8 cellular contexts compared by ENCODE assay signal in the genomic region with DNA sequence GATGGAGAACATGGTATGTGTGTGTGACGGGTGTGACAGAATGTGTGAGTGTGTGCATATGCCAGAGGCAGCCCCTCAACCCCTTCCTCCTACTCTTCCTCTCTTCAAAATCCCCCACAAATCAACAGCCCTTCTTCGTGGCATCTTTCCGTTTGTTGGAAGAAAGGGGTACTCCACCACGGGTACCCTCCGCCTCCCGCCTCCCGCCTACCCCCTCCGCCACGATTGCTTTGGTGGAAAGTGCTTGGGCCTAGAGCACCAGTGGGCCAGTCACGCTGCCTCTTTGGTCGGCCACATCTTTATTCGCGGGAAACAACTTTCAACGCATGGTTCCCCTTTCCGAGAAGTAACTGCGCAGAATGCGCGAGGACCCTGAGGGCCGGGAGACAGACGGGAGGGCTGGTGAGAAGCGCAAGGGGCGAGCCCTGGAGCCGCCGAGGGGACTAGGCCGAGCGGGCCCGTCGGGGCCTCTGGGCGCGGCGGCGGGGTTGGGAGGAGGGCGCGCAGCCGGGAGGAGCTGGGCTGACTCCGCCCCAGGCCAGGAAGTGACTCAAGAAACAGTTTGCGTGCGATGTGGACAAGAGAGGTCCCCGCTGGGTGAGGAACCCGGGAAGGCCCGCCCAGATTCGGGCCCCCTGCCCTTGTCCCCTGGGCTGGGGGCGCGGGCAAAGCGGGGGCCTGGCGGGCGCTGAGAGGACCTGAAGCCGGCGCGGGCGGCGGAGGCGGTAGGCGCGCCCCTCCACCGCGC. TPM values are rescaled to one million over a fixed set of nuclear protein-coding genes. Genes with fewer than 3 reads are reported as not detected.
DNase-seq lines count a peak whose midpoint lies in the region; ATAC-seq and TF ChIP-seq lines count a peak whose summit lies in the region.

A gene (minus strand): TSS at position 274 of the 748 bp plus-strand sequence. CDS start 614 bp downstream, outside the sequence.
A gene (plus strand): TSS at position 560 of the 748 bp plus-strand sequence. CDS start 777 bp downstream, outside the sequence.

- H3K9me2 ChIP-seq in DOHH2 (replicated peaks; ENCODE audit: control insufficient read depth, low read length): no peaks in the 10 kb centered on the region

- no peak for TF ChIP-seq CTCF in DOHH2 (IDR thresholded peaks at IDR 0.05; ENCODE audit: low read depth, low read length, poor library complexity, severe bottlenecking)
- TF ChIP-seq CTCF in fibroblast of villous mesenchyme (IDR thresholded peaks at IDR 0.05; ENCODE audit: insufficient read depth, low read depth, low read length): no peak
- TF ChIP-seq CTCF in neural progenitor cell (IDR thresholded peaks at IDR 0.05): no peak
- TF ChIP-seq CTCF in stomach (IDR thresholded peaks at IDR 0.05): no peak

- H3K4me1 ChIP-seq in DOHH2 (ENCODE audit: control insufficient read depth, low read length) (peaks cover 50% of the 10 kb centered on the region), neural progenitor cell (no peaks in the 10 kb centered on the region), stomach (peaks cover 63 to 88% (median 74%) of the 10 kb centered on the region in 4 donors)

- no peak for TF ChIP-seq EP300 in Ishikawa (IDR thresholded peaks at IDR 0.05; ENCODE audit: borderline replicate concordance)
- TF ChIP-seq EP300 in stomach (IDR thresholded peaks at IDR 0.05): peak; percentile 3

- H3K9ac ChIP-seq in neural progenitor cell: peak within 1 kb of the TSS; percentile 21

- H3K27me3 Mint-ChIP-seq in neural progenitor cell (ENCODE audit: insufficient read depth, low read depth): peaks cover 8% of the 10 kb centered on the region

- peaks cover 6% of the 10 kb centered on the region; the same call in 1 of the 2 replicates for H4K20me1 ChIP-seq in DOHH2 (ENCODE audit: control insufficient read depth, insufficient read depth, low read depth, low read length)
- peaks cover 22% of the 10 kb centered on the region for H4K20me1 ChIP-seq in neural progenitor cell (ENCODE audit: low read depth)

- peak within 1 kb of the TSS; percentile 60 for H2AFZ ChIP-seq in neural progenitor cell (replicated peaks)

- TF ChIP-seq POLR2A in Raji (IDR thresholded peaks at IDR 0.05; ENCODE audit: insufficient read depth, low read depth, low read length) (peak; percentile 79), stomach (IDR thresholded peaks at IDR 0.05) (peak in 2 of 4 donors; percentile 75 to 83)

- H3K9me3 ChIP-seq in DOHH2 (ENCODE audit: control insufficient read depth, insufficient read depth, low read length) (no peaks in the 10 kb centered on the region), neural progenitor cell (ENCODE audit: low read depth) (no peaks in the 10 kb centered on the region), stomach (no peaks in the 10 kb centered on the region)

- peak within 1 kb of the TSS; percentile 90 for H3K4me3 Mint-ChIP-seq in neural progenitor cell

- H3K36me3 ChIP-seq in DOHH2 (ENCODE audit: control insufficient read depth, low read length): peaks cover 33% of the 10 kb centered on the region
- no peaks in the 10 kb centered on the region for H3K36me3 ChIP-seq in neural progenitor cell
- peaks cover 23 to 34% (median 30%) of the 10 kb centered on the region in 4 donors for H3K36me3 ChIP-seq in stomach

- no peak for TF ChIP-seq RAD21 in Ishikawa (IDR thresholded peaks at IDR 0.05; ENCODE audit: low read depth)

- H3K4me2 ChIP-seq in DOHH2 (ENCODE audit: low read length) (peak within 1 kb of the TSS; percentile 94), neural progenitor cell (peak within 1 kb of the TSS; percentile 89)

- H3K36me3 Mint-ChIP-seq in neural progenitor cell: peaks cover 3% of the 10 kb centered on the region

- peaks cover 17% of the 10 kb centered on the region for H3K4me1 Mint-ChIP-seq in neural progenitor cell

- ATAC-seq in GM21717 (IDR thresholded peaks at IDR 0.05; ENCODE audit: unreplicated experiment): peak; percentile 77

- H3F3A ChIP-seq in DOHH2 (ENCODE audit: control insufficient read depth, insufficient read depth): no peaks in the 10 kb centered on the region
- H3F3A ChIP-seq in neural progenitor cell (ENCODE audit: low read depth): peaks cover 17% of the 10 kb centered on the region

- H3K27ac ChIP-seq in DOHH2 (ENCODE audit: low read depth, low read length) (peak within 1 kb of the TSS; percentile 64), neural progenitor cell (no peak within 1 kb of the TSS), stomach (peak within 1 kb of the TSS; percentile 97 to 99 (median 98))

- peak; percentile 84 for DNase-seq in activated effector memory CD4-positive, alpha-beta T cell treated with Interleukin-2 at 50 U/mL for 16 hours
- DNase-seq in fibroblast of villous mesenchyme (ENCODE audit: low read depth) (peak; percentile 93), neural progenitor cell (ENCODE audit: low spot score) (peak; percentile 89), stomach (peak; percentile 92)

- H3K27me3 ChIP-seq in DOHH2 (ENCODE audit: control insufficient read depth, low read length): no peaks in the 10 kb centered on the region
- peaks cover 33% of the 10 kb centered on the region for H3K27me3 ChIP-seq in neural progenitor cell
- H3K27me3 ChIP-seq in stomach: no peaks in the 10 kb centered on the region

- peak within 1 kb of the TSS; percentile 94 for H3K4me3 ChIP-seq in DOHH2 (ENCODE audit: low read length)
- H3K4me3 ChIP-seq in fibroblast of villous mesenchyme (ENCODE audit: low read depth, low read length): peak within 1 kb of the TSS; percentile 69
- peak within 1 kb of the TSS; percentile 68 for H3K4me3 ChIP-seq in neural progenitor cell
- H3K4me3 ChIP-seq in stomach: peak within 1 kb of the TSS; percentile 69 to 81 (median 76)

- intact Hi-C loops in stomach (cut with DNase I; ENCODE audit: low total_unique reads): loop anchor here (5.0 kb wide), 1 partner anchor 97 kb away; no protein-coding TSS in a partner anchor

- H3K79me2 ChIP-seq in DOHH2 (ENCODE audit: control insufficient read depth, low read length) (peaks cover 29% of the 10 kb centered on the region), neural progenitor cell (ENCODE audit: low read depth) (peaks cover 4% of the 10 kb centered on the region)

- WGBS in stomach, 5 donors: 3 to 4% (median 3%) methylated on average over 37 to 57 of the region's 57 CpGs

- no peaks in the 10 kb centered on the region for H3K9me3 Mint-ChIP-seq in neural progenitor cell

- H3K27ac Mint-ChIP-seq in neural progenitor cell: peak within 1 kb of the TSS; percentile 88

TF ChIP-seq in Ishikawa, 13 proteins besides CTCF, POLR2A, EP300 and RAD21 (continues in another document):
- TF ChIP-seq TCF12 (IDR thresholded peaks at IDR 0.05; ENCODE audit: low read depth) (no peak), TEAD4 (IDR thresholded peaks at IDR 0.05) (no peak), CEBPB (IDR thresholded peaks at IDR 0.05) (no peak), YY1 (IDR thresholded peaks at IDR 0.05; ENCODE audit: low read depth) (no peak), TAF1 (IDR thresholded peaks at IDR 0.05; ENCODE audit: low read depth) (peak; percentile 59), EGR1 (IDR thresholded peaks at IDR 0.05) (no peak), NFIC (IDR thresholded peaks at IDR 0.05) (no peak), FOXM1 (IDR thresholded peaks at IDR 0.05; ENCODE audit: borderline replicate concordance, low read depth) (no peak), CREB1 (IDR thresholded peaks at IDR 0.05; ENCODE audit: low read depth) (no peak)
- TF ChIP-seq, protein P1, sequence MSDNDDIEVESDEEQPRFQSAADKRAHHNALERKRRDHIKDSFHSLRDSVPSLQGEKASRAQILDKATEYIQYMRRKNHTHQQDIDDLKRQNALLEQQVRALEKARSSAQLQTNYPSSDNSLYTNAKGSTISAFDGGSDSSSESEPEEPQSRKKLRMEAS (IDR thresholded peaks at IDR 0.05): peak; percentile 30; the same call in 1 of the 2 replicates
- TF ChIP-seq, protein P2, sequence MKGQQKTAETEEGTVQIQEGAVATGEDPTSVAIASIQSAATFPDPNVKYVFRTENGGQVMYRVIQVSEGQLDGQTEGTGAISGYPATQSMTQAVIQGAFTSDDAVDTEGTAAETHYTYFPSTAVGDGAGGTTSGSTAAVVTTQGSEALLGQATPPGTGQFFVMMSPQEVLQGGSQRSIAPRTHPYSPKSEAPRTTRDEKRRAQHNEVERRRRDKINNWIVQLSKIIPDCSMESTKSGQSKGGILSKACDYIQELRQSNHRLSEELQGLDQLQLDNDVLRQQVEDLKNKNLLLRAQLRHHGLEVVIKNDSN (IDR thresholded peaks at IDR 0.05): 0 out of 2 replicates have a peak, but pooled peaks have one; percentile 22
- TF ChIP-seq, protein P3, sequence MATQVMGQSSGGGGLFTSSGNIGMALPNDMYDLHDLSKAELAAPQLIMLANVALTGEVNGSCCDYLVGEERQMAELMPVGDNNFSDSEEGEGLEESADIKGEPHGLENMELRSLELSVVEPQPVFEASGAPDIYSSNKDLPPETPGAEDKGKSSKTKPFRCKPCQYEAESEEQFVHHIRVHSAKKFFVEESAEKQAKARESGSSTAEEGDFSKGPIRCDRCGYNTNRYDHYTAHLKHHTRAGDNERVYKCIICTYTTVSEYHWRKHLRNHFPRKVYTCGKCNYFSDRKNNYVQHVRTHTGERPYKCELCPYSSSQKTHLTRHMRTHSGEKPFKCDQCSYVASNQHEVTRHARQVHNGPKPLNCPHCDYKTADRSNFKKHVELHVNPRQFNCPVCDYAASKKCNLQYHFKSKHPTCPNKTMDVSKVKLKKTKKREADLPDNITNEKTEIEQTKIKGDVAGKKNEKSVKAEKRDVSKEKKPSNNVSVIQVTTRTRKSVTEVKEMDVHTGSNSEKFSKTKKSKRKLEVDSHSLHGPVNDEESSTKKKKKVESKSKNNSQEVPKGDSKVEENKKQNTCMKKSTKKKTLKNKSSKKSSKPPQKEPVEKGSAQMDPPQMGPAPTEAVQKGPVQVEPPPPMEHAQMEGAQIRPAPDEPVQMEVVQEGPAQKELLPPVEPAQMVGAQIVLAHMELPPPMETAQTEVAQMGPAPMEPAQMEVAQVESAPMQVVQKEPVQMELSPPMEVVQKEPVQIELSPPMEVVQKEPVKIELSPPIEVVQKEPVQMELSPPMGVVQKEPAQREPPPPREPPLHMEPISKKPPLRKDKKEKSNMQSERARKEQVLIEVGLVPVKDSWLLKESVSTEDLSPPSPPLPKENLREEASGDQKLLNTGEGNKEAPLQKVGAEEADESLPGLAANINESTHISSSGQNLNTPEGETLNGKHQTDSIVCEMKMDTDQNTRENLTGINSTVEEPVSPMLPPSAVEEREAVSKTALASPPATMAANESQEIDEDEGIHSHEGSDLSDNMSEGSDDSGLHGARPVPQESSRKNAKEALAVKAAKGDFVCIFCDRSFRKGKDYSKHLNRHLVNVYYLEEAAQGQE (IDR thresholded peaks at IDR 0.05; ENCODE audit: low read depth): no peak

RNA-seq across cellular contexts. Expression of the first gene that starts in this region (rescaled TPM):
- 1.7 and 2.3 TPM in 2 replicates for total RNA-seq in fibroblast of villous mesenchyme
- total RNA-seq in neural progenitor cell (ENCODE audit: low replicate concordance): 0.25 TPM in 1 of 2 replicates, not detected in the other
- total RNA-seq in stomach: 1 to 10 TPM in 3 of 5 donors, not detected in 2; 2.0 to 4.2 (median 3.8) TPM
- 1 to 10 TPM in 2 of 3 donors, under 1 TPM in 1; 0.81 to 2.1 (median 1.4) TPM for polyA plus RNA-seq in stomach

RNA-seq across cellular contexts. Expression of the second gene that starts in this region (rescaled TPM):
- total RNA-seq in fibroblast of villous mesenchyme (43.2 and 47.4 TPM in 2 replicates), neural progenitor cell (ENCODE audit: low replicate concordance) (20.4 and 34.7 TPM in 2 replicates), stomach (100 to 1,000 TPM in 1 of 5 donors, 10 to 100 TPM in 4; 63.4 to 348 (median 77.2) TPM)
- polyA plus RNA-seq in stomach: 10 to 100 TPM; 13.9 to 23.4 (median 22.9) TPM
